In the genomic region with DNA sequence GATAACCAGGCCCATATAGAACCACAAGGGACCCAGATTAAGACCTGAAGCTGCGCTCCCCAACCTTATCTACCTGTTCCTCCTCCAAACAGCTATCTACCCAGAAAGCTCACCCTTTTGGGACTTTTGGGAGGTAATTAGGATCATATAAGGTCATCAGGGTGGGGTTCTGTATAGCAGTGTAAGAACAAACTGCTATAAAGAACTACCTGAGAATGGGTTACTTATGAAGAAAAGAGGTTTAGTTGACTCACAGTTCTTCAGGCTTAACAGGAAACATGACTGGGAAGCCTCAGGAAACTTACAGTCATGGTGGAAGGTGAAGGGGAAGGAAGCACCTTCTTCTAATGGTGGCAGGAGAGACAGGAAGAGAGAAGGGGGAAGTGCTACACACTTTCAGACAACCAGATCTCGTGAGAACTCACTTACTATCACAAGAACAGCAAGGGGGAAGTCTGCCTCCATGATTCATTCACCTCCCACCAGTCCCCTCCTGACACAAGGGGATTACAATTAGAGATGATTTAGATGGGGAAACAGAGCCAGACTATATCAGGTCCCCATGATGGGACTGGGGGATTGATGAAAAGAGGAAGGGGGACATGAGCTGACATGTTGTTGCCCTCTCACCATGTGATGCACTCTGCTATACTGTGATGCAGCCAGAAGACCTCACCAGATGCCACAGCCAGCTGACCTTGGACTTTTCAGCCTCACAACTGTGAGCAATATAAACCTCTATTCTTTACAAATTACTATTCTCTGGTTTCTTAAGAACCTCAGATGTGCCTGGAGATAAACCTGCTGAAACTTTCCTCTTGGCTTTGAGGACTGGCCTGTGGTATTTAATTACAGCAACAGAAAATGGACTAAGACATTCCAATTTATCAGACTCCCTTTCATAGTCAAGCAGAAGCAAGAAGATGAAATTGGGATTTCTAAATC, we compare ENCODE assay signal across 17 cellular contexts. TPM values are rescaled to one million over a fixed set of nuclear protein-coding genes. Genes with fewer than 3 reads are reported as not detected.
DNase-seq lines count a peak whose midpoint lies in the region; ATAC-seq lines count a peak whose summit lies in the region.
"Had no signal": no experiment of that assay in that cellular context is flagged by ENCODE, and none has a peak within 500 bp of the region (broad histone marks: within the 10 kb centered on the region; RNA-seq: fewer than 3 reads in every experiment).

No MANE protein-coding gene starts in this region.

- peaks cover 6% of the 10 kb centered on the region for H3K4me1 Mint-ChIP-seq in activated naive CD4-positive, alpha-beta T cell treated with anti-CD3 and anti-CD28 coated beads for 36 hours (ENCODE audit: low read depth)
- peaks cover 17% of the 10 kb centered on the region for H3K4me1 Mint-ChIP-seq in activated T-helper 2 cell treated with anti-CD3 and anti-CD28 coated beads, Interferon-gamma antibody, Interleukin-2, Interleukin-4, amounts not matched to agents 10 μg/mL and 5 μg/mL and 100 μg/mL, durations not matched to agents 14 hours and 24 hours and 36 hours (ENCODE audit: low read depth)
- H3K4me1 Mint-ChIP-seq in stimulated activated naive CD8-positive, alpha-beta T cell treated with anti-CD3 and anti-CD28 coated beads, Interleukin-15, amount 100 ng/mL, for 72 hours: peaks cover 11% of the 10 kb centered on the region

- H3K9me3 Mint-ChIP-seq in activated naive CD4-positive, alpha-beta T cell treated with anti-CD3 and anti-CD28 coated beads for 36 hours: peaks cover 10% of the 10 kb centered on the region
- peaks cover 5% of the 10 kb centered on the region for H3K9me3 Mint-ChIP-seq in activated T-helper 2 cell treated with anti-CD3 and anti-CD28 coated beads, Interferon-gamma antibody, Interleukin-2, Interleukin-4, amounts not matched to agents 10 μg/mL and 5 μg/mL and 100 μg/mL, durations not matched to agents 14 hours and 24 hours and 36 hours
- H3K9me3 Mint-ChIP-seq in stimulated activated naive CD8-positive, alpha-beta T cell treated with anti-CD3 and anti-CD28 coated beads, Interleukin-15, amount 100 ng/mL, for 72 hours: peaks cover 0 to 9% of the 10 kb centered on the region in 2 donors

- H3K27ac Mint-ChIP-seq in activated naive CD4-positive, alpha-beta T cell treated with anti-CD3 and anti-CD28 coated beads for 36 hours: no peak overlapping the region
- H3K27ac Mint-ChIP-seq in activated T-helper 2 cell treated with anti-CD3 and anti-CD28 coated beads, Interferon-gamma antibody, Interleukin-2, Interleukin-4, amounts not matched to agents 10 μg/mL and 5 μg/mL and 100 μg/mL, durations not matched to agents 14 hours and 24 hours and 36 hours: peak overlapping the region; percentile 50
- H3K27ac Mint-ChIP-seq in stimulated activated naive CD8-positive, alpha-beta T cell treated with anti-CD3 and anti-CD28 coated beads, Interleukin-15, amount 100 ng/mL, for 72 hours: peak overlapping the region in 1 of 2 donors; percentile 81
- H3K27ac Mint-ChIP-seq: T-helper 2 cell treated with Interferon-gamma antibody and Interleukin-4, amounts not matched to agents 5 μg/mL and 100 μg/mL, for 36 hours had no signal

- H3K27me3 Mint-ChIP-seq in activated naive CD4-positive, alpha-beta T cell treated with anti-CD3 and anti-CD28 coated beads for 36 hours (ENCODE audit: low read depth): no peaks in the 10 kb centered on the region
- H3K27me3 Mint-ChIP-seq in activated T-helper 2 cell treated with anti-CD3 and anti-CD28 coated beads, Interferon-gamma antibody, Interleukin-2, Interleukin-4, amounts not matched to agents 10 μg/mL and 5 μg/mL and 100 μg/mL, durations not matched to agents 14 hours and 24 hours and 36 hours (ENCODE audit: low read depth): peaks cover 7% of the 10 kb centered on the region
- H3K27me3 Mint-ChIP-seq in stimulated activated naive CD8-positive, alpha-beta T cell treated with anti-CD3 and anti-CD28 coated beads, Interleukin-15, amount 100 ng/mL, for 72 hours: no peaks in the 10 kb centered on the region

- no peaks in the 10 kb centered on the region for H3K36me3 Mint-ChIP-seq in activated naive CD4-positive, alpha-beta T cell treated with anti-CD3 and anti-CD28 coated beads for 36 hours (ENCODE audit: low read depth)
- H3K36me3 Mint-ChIP-seq in activated T-helper 2 cell treated with anti-CD3 and anti-CD28 coated beads, Interferon-gamma antibody, Interleukin-2, Interleukin-4, amounts not matched to agents 10 μg/mL and 5 μg/mL and 100 μg/mL, durations not matched to agents 14 hours and 24 hours and 36 hours (ENCODE audit: low read depth): no peaks in the 10 kb centered on the region

- no peak overlapping the region for H3K4me3 Mint-ChIP-seq in activated naive CD4-positive, alpha-beta T cell treated with anti-CD3 and anti-CD28 coated beads for 36 hours
- H3K4me3 Mint-ChIP-seq in activated T-helper 2 cell treated with anti-CD3 and anti-CD28 coated beads, Interferon-gamma antibody, Interleukin-2, Interleukin-4, amounts not matched to agents 10 μg/mL and 5 μg/mL and 100 μg/mL, durations not matched to agents 14 hours and 24 hours and 36 hours (ENCODE audit: low read depth): no peak overlapping the region
- H3K4me3 Mint-ChIP-seq in stimulated activated naive CD8-positive, alpha-beta T cell treated with anti-CD3 and anti-CD28 coated beads, Interleukin-15, amount 100 ng/mL, for 72 hours: no peak overlapping the region
- H3K4me3 Mint-ChIP-seq: T-helper 2 cell treated with Interferon-gamma antibody and Interleukin-4, amounts not matched to agents 5 μg/mL and 100 μg/mL, for 36 hours had no signal

- ATAC-seq in stimulated activated naive CD8-positive, alpha-beta T cell treated with anti-CD3 and anti-CD28 coated beads, Interleukin-15, amount 100 ng/mL, for 72 hours: peak; percentile 23
- ATAC-seq: heart right ventricle, Panc1 had no signal

- CTCF ChIA-PET in activated naive CD4-positive, alpha-beta T cell treated with anti-CD3 and anti-CD28 coated beads for 36 hours (lab: Charles Lee): interaction anchor here (0.6 to 1.2 kb wide), 2 partner anchors 9 to 19 kb away, joined by 3 read pairs; no protein-coding TSS in a partner anchor

- peak; percentile 8 for DNase-seq in activated naive CD4-positive, alpha-beta T cell treated with anti-CD3 and anti-CD28 coated beads for 36 hours
- DNase-seq in activated naive CD4-positive, alpha-beta T cell treated with anti-CD3 and anti-CD28 coated beads, Interleukin-2, amount 50 U/mL, for 16 hours: no peak
- peak; percentile 43 for DNase-seq in MV-4-11 (lab: John Stamatoyannopoulos, UW)
- no peak for DNase-seq in activated T-helper 2 cell treated with anti-CD3 and anti-CD28 coated beads, Interferon-gamma antibody, Interleukin-2, Interleukin-4, amounts not matched to agents 10 μg/mL and 5 μg/mL and 100 μg/mL, durations not matched to agents 14 hours and 24 hours and 36 hours (ENCODE audit: low spot score)
- no peak for DNase-seq in stimulated activated naive CD8-positive, alpha-beta T cell treated with anti-CD3 and anti-CD28 coated beads, Interleukin-15, amount 100 ng/mL, for 72 hours
- DNase-seq in iPS-NIHi7 (ENCODE audit: extremely low spot score): no peak
- DNase-seq in NCI-H526 (lab: John Stamatoyannopoulos, UW): no peak
- DNase-seq: activated CD4-positive, alpha-beta T cell treated with anti-CD3 and anti-CD28 coated beads for 4 hours; dermis blood vessel endothelial cell; heart right ventricle; Kasumi-1; NCI-H1417 treated with DMSO at 0.1 percent for 48 hours; NCI-H774; small intestine; stimulated activated CD4-positive, alpha-beta T cell treated with anti-CD3 and anti-CD28 coated beads, Interleukin-4, amount 100 ng/mL, for 24 hours had no signal

- intact Hi-C loops in activated naive CD4-positive, alpha-beta T cell treated with anti-CD3 and anti-CD28 coated beads for 36 hours (cut with micrococcal nuclease): no loop called here
- intact Hi-C loops in activated T-helper 2 cell treated with anti-CD3 and anti-CD28 coated beads, Interferon-gamma antibody, Interleukin-2, Interleukin-4, amounts not matched to agents 10 μg/mL and 5 μg/mL and 100 μg/mL, durations not matched to agents 14 hours and 24 hours and 36 hours (cut with micrococcal nuclease): loop anchor here (5.0 to 10.0 kb wide), 3 partner anchors 55 to 1757 kb away; a partner anchor contains a TSS

RNA-seq across cellular contexts. Expression of a gene that starts 15.3 kb away (rescaled TPM):
- total RNA-seq in activated naive CD4-positive, alpha-beta T cell treated with anti-CD3 and anti-CD28 coated beads for 36 hours: under 1 TPM; 0.02 to 0.12 TPM
- 0.02 and 0.69 TPM in 2 replicates for total RNA-seq in activated T-helper 2 cell treated with anti-CD3 and anti-CD28 coated beads, Interferon-gamma antibody, Interleukin-2, Interleukin-4, amounts not matched to agents 10 μg/mL and 5 μg/mL and 100 μg/mL, durations not matched to agents 14 hours and 24 hours and 36 hours

Comparison
In these comparisons a context has a peak if more than half of its experiments do, and no peak if none do; other contexts are left out.
1. DNase-seq: peak in activated naive CD4-positive, alpha-beta T cell treated with anti-CD3 and anti-CD28 coated beads for 36 hours (single experiment) and MV-4-11 (single experiment); none in activated naive CD4-positive, alpha-beta T cell treated with anti-CD3 and anti-CD28 coated beads, Interleukin-2, amount 50 U/mL, for 16 hours (single experiment), activated T-helper 2 cell treated with anti-CD3 and anti-CD28 coated beads, Interferon-gamma antibody, Interleukin-2, Interleukin-4, amounts not matched to agents 10 μg/mL and 5 μg/mL and 100 μg/mL, durations not matched to agents 14 hours and 24 hours and 36 hours (single experiment), stimulated activated naive CD8-positive, alpha-beta T cell treated with anti-CD3 and anti-CD28 coated beads, Interleukin-15, amount 100 ng/mL, for 72 hours (0 of 2), iPS-NIHi7 (single experiment) and NCI-H526 (0 of 2).